Comparison of ENCODE assay signal across 22 cellular contexts in the genomic region with DNA sequence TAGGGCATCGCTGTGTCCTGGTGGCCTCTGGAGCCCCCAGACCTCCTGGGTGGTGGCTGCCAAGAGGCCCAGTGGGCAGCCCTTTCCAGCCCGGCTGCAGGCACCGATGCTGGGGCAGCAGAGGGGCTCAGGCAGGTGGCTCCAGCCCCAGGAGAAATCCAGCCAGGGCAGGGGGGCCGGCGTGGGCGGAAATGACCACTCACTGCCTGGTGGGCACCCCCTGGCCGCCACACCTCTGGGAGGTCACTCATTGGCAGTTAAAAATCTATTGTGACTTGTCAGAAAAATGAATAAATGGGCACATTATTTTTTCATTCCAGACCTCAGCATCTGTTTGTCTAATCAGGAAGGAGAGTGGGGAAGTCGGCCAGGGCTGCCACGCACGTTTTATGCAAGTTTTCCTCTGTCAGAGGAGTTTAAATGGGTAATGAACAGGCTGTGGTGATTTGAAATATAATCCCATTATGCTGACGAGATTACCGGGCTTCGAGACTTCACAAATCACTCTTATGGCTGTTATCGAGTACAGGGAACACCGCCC.
DNase-seq lines count a peak whose midpoint lies in the region; ATAC-seq and TF ChIP-seq lines count a peak whose summit lies in the region.
"Had no signal": no experiment of that assay in that cellular context is flagged by ENCODE, and none has a peak within 500 bp of the region (broad histone marks: within the 10 kb centered on the region; RNA-seq: fewer than 3 reads in every experiment).

No MANE protein-coding gene starts in this region.

- H3K23ac ChIP-seq in H9 (ENCODE audit: insufficient read length, low read depth, low read length) = no peak overlapping the region

- no peaks in the 10 kb centered on the region for H3K36me3 Mint-ChIP-seq in H9 (ENCODE audit: insufficient read depth in 1 of 3, low read depth in 3 of 3)
- H3K36me3 Mint-ChIP-seq in Calu3 (ENCODE audit: insufficient read depth, unreplicated experiment) = no peaks in the 10 kb centered on the region

- no peak overlapping the region for H2BK15ac ChIP-seq in H9 (ENCODE audit: low read depth, low read length)

- no peak overlapping the region for H2AK5ac ChIP-seq in H9 (ENCODE audit: insufficient read length, low read length)

- no peak for TF ChIP-seq CTCF in AG10803 (conservative IDR thresholded peaks at IDR 0.05; ENCODE audit: low read length)
- TF ChIP-seq CTCF in H9 (conservative IDR thresholded peaks at IDR 0.05) = no peak
- TF ChIP-seq CTCF in Calu3 (IDR thresholded peaks at IDR 0.05; ENCODE audit: unreplicated experiment) = no peak

- no peak overlapping the region for H3K14ac ChIP-seq in H9 (ENCODE audit: insufficient read depth, low read length)

- H3K79me2 ChIP-seq in H9 (ENCODE audit: insufficient read depth, low read length) = no peaks in the 10 kb centered on the region

- H3K4me3 ChIP-seq in AG10803 (ENCODE audit: low read length) = no peak overlapping the region
- H3K4me3 ChIP-seq: colonic mucosa, heart left ventricle, left lung, uterus had no signal

- no peak overlapping the region for H4K5ac ChIP-seq in H9 (ENCODE audit: insufficient read length, low read depth, low read length)

- ATAC-seq in GM18867 (IDR thresholded peaks at IDR 0.05; ENCODE audit: unreplicated experiment) (no peak), HG02571 (IDR thresholded peaks at IDR 0.05; ENCODE audit: unreplicated experiment) (no peak)
- ATAC-seq: heart left ventricle, left lung had no signal

- no peak overlapping the region for H3K56ac ChIP-seq in H9 (ENCODE audit: insufficient read length, low read depth, low read length)

- H3K4me1 ChIP-seq in H9 (ENCODE audit: insufficient read depth, low read length) = no peaks in the 10 kb centered on the region; the same call in 1 of the 2 replicates
- H3K4me1 ChIP-seq: colonic mucosa, heart left ventricle, left lung, uterus had no signal

- H3K9me3 ChIP-seq in H9 (ENCODE audit: control insufficient read depth, low read depth, low read length) = no peaks in the 10 kb centered on the region
- H3K9me3 ChIP-seq: colonic mucosa, heart left ventricle, left lung, uterus had no signal

- H3K4me1 Mint-ChIP-seq in H9 (peaks cover 6 to 14% of the 10 kb centered on the region in 2 experiments), Calu3 (ENCODE audit: low read depth, unreplicated experiment) (no peaks in the 10 kb centered on the region)
- H3K4me1 Mint-ChIP-seq: CD4-positive, CD25-positive, alpha-beta regulatory T cell had no signal

- no peak overlapping the region for H2BK120ac ChIP-seq in H9 (ENCODE audit: low read depth, low read length, poor library complexity, severe bottlenecking)

- H3K27ac Mint-ChIP-seq in H9 (peak overlapping the region in 1 of 3 experiments; percentile 28; a peak in 1 of 7 replicates), Calu3 (ENCODE audit: unreplicated experiment) (no peak overlapping the region)
- H3K27ac Mint-ChIP-seq: CD4-positive, CD25-positive, alpha-beta regulatory T cell; progenitor cell of endocrine pancreas had no signal

- H4K91ac ChIP-seq in H9 (ENCODE audit: insufficient read length, low read depth, low read length) = no peak overlapping the region

- intact Hi-C loops in Calu3 (cut with micrococcal nuclease; ENCODE audit: unreplicated experiment) = no loop called here

- WGBS in H9 (ENCODE audit: extremely low coverage, insufficient read length, low lambda C conversion rate) = no CpG with 5 or more reads among the region's 15 CpGs

- CTCF ChIA-PET in Calu3 (lab: Charles Lee) = no interaction called here

- H2BK5ac ChIP-seq in H9 (ENCODE audit: insufficient read length, low read length) = no peak overlapping the region

- H4K20me1 ChIP-seq in H9 (ENCODE audit: control insufficient read depth, insufficient read depth, insufficient read length) = no peaks in the 10 kb centered on the region

- DNase-seq in AG10803 (ENCODE audit: low read depth) = peak; percentile 29
- DNase-seq in H9 = peak; percentile 19
- DNase-seq in amniotic epithelial cell (ENCODE audit: low read depth) = peak; percentile 32
- DNase-seq in lung microvascular endothelial cell (ENCODE audit: low read depth in 2 of 2) = peak; percentile 17 to 37
- no peak for DNase-seq in Calu3
- DNase-seq: activated CD4-positive, alpha-beta T cell treated with anti-CD3 and anti-CD28 coated beads, Interleukin-2, amount 50 U/mL, for 48 hours; activated CD4-positive, CD25-positive, alpha-beta regulatory T cell; activated gamma-delta T cell; CD4-positive, CD25-positive, alpha-beta regulatory T cell; colonic mucosa; left lung; NCI-H1048; NCI-H1930; NCI-H345; RPMI8226; substantia nigra; uterus had no signal

- H4K8ac ChIP-seq in H9 (replicated peaks; ENCODE audit: insufficient read length, low read depth, low read length) = no peak overlapping the region

- no TSS peak for BruUV-seq in Calu3 (replicated peaks; lab: Mats Ljungman, UMichigan)

- H2BK20ac ChIP-seq in H9 (ENCODE audit: low read depth, low read length, poor library complexity, severe bottlenecking) = no peak overlapping the region

- H3K4me2 ChIP-seq in H9 (ENCODE audit: insufficient read depth, insufficient read length, low read length) = no peak overlapping the region

- H3K27ac ChIP-seq in H9 (ENCODE audit: insufficient read length, low read depth, low read length) = no peak overlapping the region
- H3K27ac ChIP-seq: colonic mucosa, heart left ventricle, left lung, uterus had no signal

- H3K27me3 ChIP-seq in H9 (ENCODE audit: insufficient read depth, low read length) = no peaks in the 10 kb centered on the region
- H3K27me3 ChIP-seq: colonic mucosa, heart left ventricle, left lung, uterus had no signal

- H2AFZ ChIP-seq in H9 (ENCODE audit: low read length) = no peak overlapping the region

- no peak overlapping the region for H3K9ac ChIP-seq in H9 (ENCODE audit: extremely low read depth, insufficient read length, low read length)

- no peak overlapping the region for H3K18ac ChIP-seq in H9 (ENCODE audit: insufficient read length, low read depth, low read length)

- H3K79me1 ChIP-seq in H9 (ENCODE audit: insufficient read depth, low read depth, low read length, poor library complexity, severe bottlenecking) = no peaks in the 10 kb centered on the region

- no peaks in the 10 kb centered on the region for H3K27me3 Mint-ChIP-seq in H9 (ENCODE audit: low read depth)
- H3K27me3 Mint-ChIP-seq in Calu3 (ENCODE audit: unreplicated experiment) = no peaks in the 10 kb centered on the region
- H3K27me3 Mint-ChIP-seq: CD4-positive, CD25-positive, alpha-beta regulatory T cell had no signal

- H3K9me3 Mint-ChIP-seq in H9 (no peaks in the 10 kb centered on the region), Calu3 (ENCODE audit: low read depth, unreplicated experiment) (no peaks in the 10 kb centered on the region)
- H3K9me3 Mint-ChIP-seq: CD4-positive, CD25-positive, alpha-beta regulatory T cell; neural crest cell had no signal

- H3T11ph ChIP-seq in H9 (ENCODE audit: low read length) = no peak overlapping the region

- no peak overlapping the region for H3K4ac ChIP-seq in H9 (ENCODE audit: low read depth, low read length)

- no peak overlapping the region for H2BK12ac ChIP-seq in H9 (ENCODE audit: insufficient read length, low read depth, low read length)

- no peak overlapping the region for H3K4me3 Mint-ChIP-seq in H9
- no peak overlapping the region for H3K4me3 Mint-ChIP-seq in Calu3 (ENCODE audit: low read depth, unreplicated experiment)
- H3K4me3 Mint-ChIP-seq: CD4-positive, CD25-positive, alpha-beta regulatory T cell; neural crest cell had no signal

- H3K23me2 ChIP-seq in H9 (ENCODE audit: insufficient read length, low read depth, low read length, poor library complexity, severe bottlenecking) = no peaks in the 10 kb centered on the region
